12 cellular contexts compared by ENCODE assay signal in genomic region chr14:69684461-69685183, GRCh38.
DNase-seq lines count a peak whose midpoint lies in the region; ATAC-seq lines count a peak whose summit lies in the region.
"Had no signal": no experiment of that assay in that cellular context is flagged by ENCODE, and none has a peak within 500 bp of the region (broad histone marks: within the 10 kb centered on the region; RNA-seq: fewer than 3 reads in every experiment).

No MANE protein-coding gene starts in this region.

- no peak for DNase-seq in activated CD4-positive, alpha-beta T cell treated with anti-CD3 and anti-CD28 coated beads for 36 hours
- no peak for DNase-seq in activated CD4-positive, alpha-beta T cell treated with anti-CD3 and anti-CD28 coated beads, Interleukin-2, amount 50 U/mL, for 48 hours
- no peak for DNase-seq in activated CD4-positive, alpha-beta memory T cell treated with anti-CD3 and anti-CD28 coated beads, Interleukin-2, amount 10 ng/mL, durations not matched to agents 7 days and 5 days
- DNase-seq in right cardiac atrium (peak in 2 of 3 donors; percentile 54 to 63), NCI-H2196 (lab: John Stamatoyannopoulos, UW; ENCODE audit: unreplicated experiment) (no peak), OCI-M1 (lab: John Stamatoyannopoulos, UW) (no peak), NCI-H82 treated with DMSO at 0.1 percent for 48 hours (lab: John Stamatoyannopoulos, UW; ENCODE audit: unreplicated experiment) (no peak)
- DNase-seq: activated gamma-delta T cell treated with Interleukin-2 at 50 U/mL for 16 hours, mesendoderm, SK-N-SH, uterus had no signal

- H3K27ac ChIP-seq in right cardiac atrium (ENCODE audit: low read length) (no peak overlapping the region), stomach smooth muscle (ENCODE audit: low read length) (peak overlapping the region; percentile 58)

- H3K27me3 Mint-ChIP-seq in activated CD4-positive, alpha-beta T cell treated with anti-CD3 and anti-CD28 coated beads for 36 hours: no peaks in the 10 kb centered on the region
- H3K27me3 Mint-ChIP-seq in activated CD4-positive, alpha-beta memory T cell treated with anti-CD3 and anti-CD28 coated beads, Interleukin-2, amount 10 ng/mL, durations not matched to agents 7 days and 5 days: no peaks in the 10 kb centered on the region

- H3K4me1 Mint-ChIP-seq in activated CD4-positive, alpha-beta T cell treated with anti-CD3 and anti-CD28 coated beads for 36 hours: peaks cover 84% of the 10 kb centered on the region
- H3K4me1 Mint-ChIP-seq in activated CD4-positive, alpha-beta memory T cell treated with anti-CD3 and anti-CD28 coated beads, Interleukin-2, amount 10 ng/mL, durations not matched to agents 7 days and 5 days: peaks cover 86% of the 10 kb centered on the region

- peak overlapping the region; percentile 49 for H3K4me3 Mint-ChIP-seq in activated CD4-positive, alpha-beta T cell treated with anti-CD3 and anti-CD28 coated beads for 36 hours
- no peak overlapping the region for H3K4me3 Mint-ChIP-seq in activated CD4-positive, alpha-beta memory T cell treated with anti-CD3 and anti-CD28 coated beads, Interleukin-2, amount 10 ng/mL, durations not matched to agents 7 days and 5 days

- peaks cover 47% of the 10 kb centered on the region for H3K36me3 Mint-ChIP-seq in activated CD4-positive, alpha-beta T cell treated with anti-CD3 and anti-CD28 coated beads for 36 hours (ENCODE audit: low read depth)
- H3K36me3 Mint-ChIP-seq in activated CD4-positive, alpha-beta memory T cell treated with anti-CD3 and anti-CD28 coated beads, Interleukin-2, amount 10 ng/mL, durations not matched to agents 7 days and 5 days (ENCODE audit: low read depth): peaks cover 35% of the 10 kb centered on the region

- H3K4me3 ChIP-seq in right cardiac atrium (ENCODE audit: low read length) (no peak overlapping the region), stomach smooth muscle (ENCODE audit: low read length in 2 of 2) (no peak overlapping the region)
- H3K4me3 ChIP-seq: uterus had no signal

- POLR2A ChIA-PET in activated CD4-positive, alpha-beta T cell treated with anti-CD3 and anti-CD28 coated beads for 36 hours (lab: Charles Lee): interaction anchor here (0.6 to 1.4 kb wide), 4 partner anchors 10 to 83 kb away, joined by 3 to 4 read pairs (median 4); partner anchors contain the start of gene SRSF5
- POLR2A ChIA-PET in activated CD4-positive, alpha-beta memory T cell treated with anti-CD3 and anti-CD28 coated beads, Interleukin-2, amount 10 ng/mL, durations not matched to agents 7 days and 5 days (lab: Charles Lee): interaction anchor here (0.7 to 3.8 kb wide), 16 partner anchors 8 to 83 kb away, joined by 3 to 43 read pairs (median 5); partner anchors contain the start of genes SRSF5 and SUSD6

- H3K27me3 ChIP-seq in right cardiac atrium (ENCODE audit: control insufficient read depth, insufficient read depth): no peaks in the 10 kb centered on the region
- no peaks in the 10 kb centered on the region for H3K27me3 ChIP-seq in stomach smooth muscle (ENCODE audit: control insufficient read depth in 1 of 2, insufficient read depth in 2 of 2, low read length in 2 of 2)
- H3K27me3 ChIP-seq: uterus had no signal

- peak overlapping the region; percentile 94 for H3K27ac Mint-ChIP-seq in activated CD4-positive, alpha-beta T cell treated with anti-CD3 and anti-CD28 coated beads for 36 hours
- H3K27ac Mint-ChIP-seq in activated CD4-positive, alpha-beta memory T cell treated with anti-CD3 and anti-CD28 coated beads, Interleukin-2, amount 10 ng/mL, durations not matched to agents 7 days and 5 days: peak overlapping the region; percentile 88

- H3K4me1 ChIP-seq in right cardiac atrium (ENCODE audit: control insufficient read depth, insufficient read depth, low read length): peaks cover 28% of the 10 kb centered on the region
- H3K4me1 ChIP-seq in stomach smooth muscle (ENCODE audit: control insufficient read depth, insufficient read depth, low read length): peaks cover 30% of the 10 kb centered on the region

- WGBS in right cardiac atrium: 67% methylated on average over 6 of the region's 6 CpGs

- H3K9me3 Mint-ChIP-seq in activated CD4-positive, alpha-beta T cell treated with anti-CD3 and anti-CD28 coated beads for 36 hours (ENCODE audit: low read depth): no peaks in the 10 kb centered on the region
- H3K9me3 Mint-ChIP-seq in activated CD4-positive, alpha-beta memory T cell treated with anti-CD3 and anti-CD28 coated beads, Interleukin-2, amount 10 ng/mL, durations not matched to agents 7 days and 5 days: no peaks in the 10 kb centered on the region

- H3K9me3 ChIP-seq in right cardiac atrium (ENCODE audit: control insufficient read depth, low read length) (no peaks in the 10 kb centered on the region), stomach smooth muscle (ENCODE audit: control insufficient read depth in 2 of 2, low read length in 2 of 2) (no peaks in the 10 kb centered on the region)
- H3K9me3 ChIP-seq: SK-N-SH, uterus had no signal

- intact Hi-C loops in activated CD4-positive, alpha-beta T cell treated with anti-CD3 and anti-CD28 coated beads for 36 hours (cut with DNase I, micrococcal nuclease): loop anchor here (1.0 to 10.0 kb wide), 10 partner anchors 8 to 890 kb away; partner anchors contain the start of genes ERH (in 1 of the 2), SLC39A9 (in 1 of the 2), SRSF5 (in 1 of the 2) and SUSD6 (in 1 of the 2)
- intact Hi-C loops in right cardiac atrium (cut with DNase I): no loop called here

- no peaks in the 10 kb centered on the region for H3K36me3 ChIP-seq in stomach smooth muscle (ENCODE audit: control insufficient read depth in 2 of 2, insufficient read depth in 2 of 2, low read length in 2 of 2)
- H3K36me3 ChIP-seq: uterus had no signal

- CTCF ChIA-PET in activated CD4-positive, alpha-beta T cell treated with anti-CD3 and anti-CD28 coated beads for 36 hours (lab: Charles Lee): interaction anchor here (0.7 to 2.5 kb wide), 10 partner anchors 10 to 77 kb away, joined by 3 to 14 read pairs (median 4); no protein-coding TSS in a partner anchor
- CTCF ChIA-PET in activated CD4-positive, alpha-beta memory T cell treated with anti-CD3 and anti-CD28 coated beads, Interleukin-2, amount 10 ng/mL, durations not matched to agents 7 days and 5 days (lab: Charles Lee): interaction anchor here (1.0 to 2.2 kb wide), 12 partner anchors 10 to 80 kb away, joined by 3 to 10 read pairs (median 4); partner anchors contain the start of gene SUSD6

- ATAC-seq in activated CD4-positive, alpha-beta T cell treated with anti-CD3 and anti-CD28 coated beads for 36 hours: peak; percentile 21
- ATAC-seq in right cardiac atrium: peak; percentile 20 to 44

- H3K9ac ChIP-seq in stomach smooth muscle (ENCODE audit: low read length in 2 of 2): no peak overlapping the region
- H3K9ac ChIP-seq: SK-N-SH had no signal

Comparison
In these comparisons a context has a peak if more than half of its experiments do, and no peak if none do; other contexts are left out.
1. DNase-seq: peak in right cardiac atrium (2 of 3); none in activated CD4-positive, alpha-beta T cell treated with anti-CD3 and anti-CD28 coated beads for 36 hours (single experiment), activated CD4-positive, alpha-beta T cell treated with anti-CD3 and anti-CD28 coated beads, Interleukin-2, amount 50 U/mL, for 48 hours (0 of 2), activated CD4-positive, alpha-beta memory T cell treated with anti-CD3 and anti-CD28 coated beads, Interleukin-2, amount 10 ng/mL, durations not matched to agents 7 days and 5 days (single experiment), NCI-H2196 (single experiment), OCI-M1 (single experiment) and NCI-H82 treated with DMSO at 0.1 percent for 48 hours (single experiment).
2. intact Hi-C loops: an anchor here in activated CD4-positive, alpha-beta T cell treated with anti-CD3 and anti-CD28 coated beads for 36 hours (1.0 to 10.0 kb wide); none called in right cardiac atrium.